In the genomic region with DNA sequence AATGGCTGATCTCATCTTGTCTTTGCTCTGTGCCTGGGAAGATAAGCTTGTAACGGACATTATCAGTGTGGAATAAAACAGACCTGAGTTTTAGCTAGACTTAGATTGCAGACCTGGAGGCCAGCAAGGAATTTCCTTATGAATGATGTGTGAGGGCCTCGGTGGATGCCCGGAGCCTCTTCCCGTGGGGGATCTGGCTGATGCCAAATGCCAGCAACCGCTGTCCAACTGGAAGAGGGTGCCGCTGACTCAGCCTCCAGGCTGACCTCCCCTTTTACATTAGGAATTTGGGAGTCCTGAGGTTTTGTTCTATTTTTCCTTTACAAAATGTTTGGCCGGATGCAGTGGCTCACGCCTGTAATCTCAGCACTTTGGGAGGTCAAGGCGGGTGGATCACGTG, we compare ENCODE assay signal across 10 cellular contexts. TPM values are rescaled to one million over a fixed set of nuclear protein-coding genes. Genes with fewer than 3 reads are reported as not detected.
"Had no signal": no experiment of that assay in that cellular context is flagged by ENCODE, and none has a peak within 500 bp of the region (broad histone marks: within the 10 kb centered on the region; RNA-seq: fewer than 3 reads in every experiment).

No MANE protein-coding gene starts in this region.

- H3K4me1 Mint-ChIP-seq: GM23338, H9 had no signal

- ATAC-seq: GM23338, HepG2 had no signal

- H3K27ac Mint-ChIP-seq: GM23338, H9, IgD-negative memory B cell had no signal

- FAIRE-seq: H1, H54, HepG2 had no signal

- DNase-seq: H9, HCEC 1CT, KG1 had no signal

- H3K4me2 ChIP-seq: GM23338 had no signal

- H3K36me3 Mint-ChIP-seq: IgD-negative memory B cell had no signal

- H3K4me3 ChIP-seq: GM23338 had no signal

- H3K4me3 Mint-ChIP-seq: GM23338, H9, IgD-negative memory B cell had no signal

- H3K27ac ChIP-seq: HL-60 had no signal

- H3K9me3 Mint-ChIP-seq: IgD-negative memory B cell had no signal

- H2AFZ ChIP-seq: GM23338 had no signal

RNA-seq across cellular contexts. Expression of gene LILRA2, which starts 19.6 kb away (rescaled TPM):
- total RNA-seq: GM23338, H1, H9, HepG2, HT1080 had no signal
- polyA plus RNA-seq: GM23338, H1 had no signal

RNA-seq across cellular contexts. Expression of gene LILRA1, which starts 39.4 kb away (rescaled TPM):
- total RNA-seq: GM23338, H1, H9, HepG2, HT1080 had no signal
- polyA plus RNA-seq: GM23338, H1, HepG2, IgD-negative memory B cell had no signal

RNA-seq across cellular contexts. Expression of gene LAIR2, which starts 51.4 kb away (rescaled TPM):
- total RNA-seq: GM23338, H1, H9, HT1080 had no signal
- polyA plus RNA-seq: GM23338, H1 had no signal
